Comparison of ENCODE assay signal across 8 cellular contexts in genomic region chr7:35801392-35802101, GRCh38. TPM values are rescaled to one million over a fixed set of nuclear protein-coding genes. Genes with fewer than 3 reads are reported as not detected.
DNase-seq lines count a peak whose midpoint lies in the region; ATAC-seq and TF ChIP-seq lines count a peak whose summit lies in the region.

No MANE protein-coding gene starts in this region.

- peaks cover 12% of the 10 kb centered on the region for H3K36me3 Mint-ChIP-seq in nephron (ENCODE audit: low read depth)
- H3K36me3 Mint-ChIP-seq in stimulated activated naive CD8-positive, alpha-beta T cell treated with anti-CD3 and anti-CD28 coated beads, Interleukin-15, Interleukin-2, amounts not matched to agents 100 ng/mL and 50 ng/mL, for 24 hours (ENCODE audit: low read depth), result peaks cover 28% of the 10 kb centered on the region

- H3K9ac ChIP-seq in HUES64 (ENCODE audit: low read depth, low read length), result peak overlapping the region; percentile 87

- peak overlapping the region; percentile 82 for H3K4me3 ChIP-seq in HUES64 (ENCODE audit: low read length)

- no peaks in the 10 kb centered on the region for H3K27me3 Mint-ChIP-seq in nephron (ENCODE audit: low read depth)
- H3K27me3 Mint-ChIP-seq in stimulated activated naive CD8-positive, alpha-beta T cell treated with anti-CD3 and anti-CD28 coated beads, Interleukin-15, Interleukin-2, amounts not matched to agents 100 ng/mL and 50 ng/mL, for 24 hours, result no peaks in the 10 kb centered on the region

- DNase-seq in DMS153 (lab: John Stamatoyannopoulos, UW), result peak; percentile 58
- peak; percentile 61 for DNase-seq in RKO (ENCODE audit: low spot score)
- DNase-seq in activated T-helper 1 cell treated with anti-CD3 and anti-CD28 coated beads, Interleukin-2, amount 50 U/mL, for 16 hours (ENCODE audit: low read depth in 1 of 2, low spot score in 1 of 2), result peak; percentile 59 to 66
- DNase-seq in fibroblast of peridontal ligament (ENCODE audit: extremely low read depth), result peak; percentile 68

- peak overlapping the region; percentile 100 for H3K27ac Mint-ChIP-seq in nephron
- peak overlapping the region; percentile 98 for H3K27ac Mint-ChIP-seq in stimulated activated naive CD8-positive, alpha-beta T cell treated with anti-CD3 and anti-CD28 coated beads, Interleukin-15, Interleukin-2, amounts not matched to agents 100 ng/mL and 50 ng/mL, for 24 hours

- no peaks in the 10 kb centered on the region for H3K9me3 ChIP-seq in HUES64 (ENCODE audit: insufficient read depth, low read depth, low read length)

- H3K4me1 Mint-ChIP-seq in nephron, result peaks cover 52% of the 10 kb centered on the region
- peaks cover 49% of the 10 kb centered on the region for H3K4me1 Mint-ChIP-seq in stimulated activated naive CD8-positive, alpha-beta T cell treated with anti-CD3 and anti-CD28 coated beads, Interleukin-15, Interleukin-2, amounts not matched to agents 100 ng/mL and 50 ng/mL, for 24 hours (ENCODE audit: low read depth)

- H3K27ac ChIP-seq in HUES64 (ENCODE audit: low read depth, low read length), result peak overlapping the region; percentile 92

- no peaks in the 10 kb centered on the region for H3K36me3 ChIP-seq in HUES64 (ENCODE audit: insufficient read depth, low read length)

- H3K9me3 Mint-ChIP-seq in nephron, result no peaks in the 10 kb centered on the region
- no peaks in the 10 kb centered on the region for H3K9me3 Mint-ChIP-seq in stimulated activated naive CD8-positive, alpha-beta T cell treated with anti-CD3 and anti-CD28 coated beads, Interleukin-15, Interleukin-2, amounts not matched to agents 100 ng/mL and 50 ng/mL, for 24 hours

- peak; percentile 74 to 75 (median 75) for TF ChIP-seq CTCF in nephron (IDR thresholded peaks at IDR 0.05; ENCODE audit: unreplicated experiment in 3 of 3)

- H3K4me1 ChIP-seq in HUES64 (ENCODE audit: insufficient read depth, low read length), result peaks cover 24% of the 10 kb centered on the region

- H3K4me3 Mint-ChIP-seq in nephron, result peak overlapping the region; percentile 98 to 99 (median 99)
- peak overlapping the region; percentile 95 for H3K4me3 Mint-ChIP-seq in stimulated activated naive CD8-positive, alpha-beta T cell treated with anti-CD3 and anti-CD28 coated beads, Interleukin-15, Interleukin-2, amounts not matched to agents 100 ng/mL and 50 ng/mL, for 24 hours

- under 1% methylated on average over 69 of the region's 70 CpGs for WGBS in HUES64

- ATAC-seq in GM21447 (IDR thresholded peaks at IDR 0.05; ENCODE audit: unreplicated experiment), result peak; percentile 36

- no peaks in the 10 kb centered on the region for H3K27me3 ChIP-seq in HUES64 (ENCODE audit: insufficient read depth, low read length)

RNA-seq across cellular contexts. Expression of gene SEPTIN7, which starts 0.7 kb away (rescaled TPM):
- 218 TPM for polyA plus RNA-seq in HUES64 (2013, experiment 1 of 2)
- polyA plus RNA-seq in HUES64 (2013, experiment 2 of 2), result 244 TPM

Comparison
In these comparisons a context has a peak if more than half of its experiments do, and no peak if none do; other contexts are left out.
1. Peak in every context shown above with its lines: DNase-seq, ATAC-seq, H3K4me3 ChIP-seq and H3K27ac ChIP-seq.